Comparison of ENCODE assay signal across 26 cellular contexts in the genomic region with DNA sequence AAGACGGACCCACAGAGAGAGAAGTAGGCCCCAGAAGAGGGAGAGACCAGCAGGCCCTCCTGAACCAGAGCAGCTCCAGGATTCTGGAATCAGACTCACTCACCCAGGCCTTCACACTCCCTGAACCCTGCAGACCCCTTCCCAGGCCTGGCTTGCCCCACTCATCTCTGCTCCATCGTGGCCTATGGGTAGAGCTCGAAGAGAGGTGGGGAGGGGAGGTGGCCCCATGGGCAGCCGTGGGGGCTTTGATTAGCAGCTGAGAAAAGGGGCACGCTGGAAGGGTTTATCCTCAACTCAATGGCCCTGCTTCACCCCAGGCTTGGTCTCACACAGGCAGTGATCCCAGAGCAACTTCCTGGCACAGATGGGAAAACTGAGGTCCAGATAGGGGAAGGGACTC. TPM values are rescaled to one million over a fixed set of nuclear protein-coding genes. Genes with fewer than 3 reads are reported as not detected.
"Had no signal": no experiment of that assay in that cellular context is flagged by ENCODE, and none has a peak within 500 bp of the region (broad histone marks: within the 10 kb centered on the region; RNA-seq: fewer than 3 reads in every experiment).

No MANE protein-coding gene starts in this region.

- H3K4me3 ChIP-seq: esophagus muscularis mucosa, gastrocnemius medialis, lung, pancreas, right lobe of liver, skin epidermis, thoracic aorta, transverse colon had no signal

- FAIRE-seq: keratinocyte, pancreas had no signal

- H3K4me1 ChIP-seq: pancreas had no signal

- H3K36me3 ChIP-seq: esophagus muscularis mucosa, gastrocnemius medialis, pancreas, right lobe of liver, thoracic aorta, transverse colon had no signal

- ATAC-seq: effector memory CD8-positive, alpha-beta T cell; gastrocnemius medialis; left colon; left ventricle myocardium superior; naive thymus-derived CD4-positive, alpha-beta T cell; pancreas; right lobe of liver; stimulated activated naive CD8-positive, alpha-beta T cell treated with anti-CD3 and anti-CD28 coated beads, Interleukin-15, amount 100 ng/mL, for 72 hours had no signal

- H3K27me3 ChIP-seq: pancreas, right lobe of liver had no signal

- DNase-seq: effector memory CD8-positive, alpha-beta T cell; gastrocnemius medialis; immature natural killer cell; left colon; left ventricle myocardium superior; mesenchymal stem cell; naive thymus-derived CD4-positive, alpha-beta T cell; nucleus accumbens; right lobe of liver; stimulated activated CD4-positive, alpha-beta T cell treated with anti-CD3 and anti-CD28 coated beads, Interleukin-2, amount 100 ng/mL, for 24 hours; stimulated activated CD4-positive, alpha-beta T cell treated with anti-CD3 and anti-CD28 coated beads, Interleukin-4, amount 100 ng/mL, for 4 hours; stimulated activated naive B cell treated with anti-CD40 and anti-IgM and Interleukin-4, amounts not matched to agents 10 μg/mL and 1 μg/mL and 100 μg/mL, for 72 hours; stimulated activated naive CD8-positive, alpha-beta T cell treated with anti-CD3 and anti-CD28 coated beads, Interleukin-15, amount 100 ng/mL, for 72 hours; transverse colon had no signal

- H3K9me3 ChIP-seq: esophagus muscularis mucosa, gastrocnemius medialis, pancreas, right lobe of liver, thoracic aorta, transverse colon had no signal

- H3K27ac ChIP-seq: epithelial cell of prostate, esophagus muscularis mucosa, gastrocnemius medialis, pancreas, right lobe of liver, skin epidermis, thoracic aorta, transverse colon had no signal

RNA-seq across cellular contexts. Expression of gene MYMK, which starts 0.6 kb away (rescaled TPM):
- total RNA-seq: esophagus muscularis mucosa; fibroblast of villous mesenchyme; gastrocnemius medialis; left colon; left ventricle myocardium superior; lung; naive thymus-derived CD4-positive, alpha-beta T cell; neural crest cell; pancreas; progenitor cell of endocrine pancreas; right lobe of liver; subcutaneous adipose tissue; thoracic aorta; transverse colon had no signal
- polyA plus RNA-seq: immature natural killer cell; keratinocyte; lung; naive thymus-derived CD4-positive, alpha-beta T cell; pancreas; urinary bladder had no signal

RNA-seq across cellular contexts. Expression of gene ADAMTSL2, which starts 10.4 kb away (rescaled TPM):
- polyA plus RNA-seq: immature natural killer cell, keratinocyte had no signal
